Comparison of ENCODE assay signal across 9 cellular contexts in genomic region chr3:85313380-85313779, GRCh38.
"Had no signal": no experiment of that assay in that cellular context is flagged by ENCODE, and none has a peak within 500 bp of the region (broad histone marks: within the 10 kb centered on the region; RNA-seq: fewer than 3 reads in every experiment).

No MANE protein-coding gene starts in this region.

- H3K4me3 ChIP-seq: GM23248, HAP-1, K562 had no signal

- H3K27ac ChIP-seq: GM23248, HL-60 had no signal

- H3K9me3 ChIP-seq: HAP-1 had no signal

- DNase-seq: GM23248, GOT3, H7, HFFc6, IMR-90 had no signal

- H3K36me3 ChIP-seq: HAP-1 had no signal

- ATAC-seq: HCT116, K562 had no signal
